ENCODE assay signal across 1 cellular context in the genomic region with DNA sequence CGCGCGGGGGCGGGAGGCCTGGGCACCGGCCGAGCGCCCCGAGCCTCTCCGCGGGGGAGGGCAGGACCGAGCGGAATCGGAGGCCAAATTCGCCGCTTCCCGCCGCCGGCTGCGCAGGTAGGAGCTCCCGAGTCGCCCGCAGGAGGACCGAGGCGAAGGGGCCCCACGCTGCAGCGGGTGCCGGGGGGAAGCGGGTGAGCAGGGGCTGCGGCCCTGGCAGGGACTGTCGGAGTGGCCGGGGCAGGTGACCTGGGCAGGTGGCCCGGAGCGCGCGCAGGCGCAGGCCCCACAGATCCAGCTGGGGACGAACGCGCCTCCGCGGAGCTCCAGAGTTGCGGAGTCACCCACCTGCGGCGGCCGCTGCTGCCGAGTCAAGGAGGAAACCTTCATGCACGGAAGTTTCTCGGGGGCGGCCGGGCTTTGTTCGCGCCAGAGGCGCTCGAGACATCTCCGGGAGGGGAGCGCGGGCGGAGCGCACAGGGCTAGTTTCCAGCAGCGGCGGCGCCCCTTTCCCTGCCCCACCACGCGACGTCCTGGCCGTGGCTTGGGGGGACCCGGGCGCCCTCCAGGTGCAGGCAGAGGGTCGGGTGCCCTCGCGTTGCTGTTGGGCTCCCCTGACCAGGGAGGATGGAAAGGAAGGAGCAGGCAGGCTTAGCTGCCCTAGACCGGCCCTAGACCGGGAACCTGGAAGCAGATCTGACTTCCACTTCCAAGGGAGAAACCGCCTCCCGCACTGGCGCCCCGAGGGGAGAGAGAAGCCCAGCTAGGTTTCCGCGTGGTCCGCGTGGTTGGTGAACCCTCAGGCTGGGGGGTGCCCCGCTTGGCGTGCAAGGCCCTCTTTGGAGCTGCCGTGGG.
TF ChIP-seq lines count a peak whose summit lies in the region.

No MANE protein-coding gene starts in this region.

TF ChIP-seq in HEK293, 187 proteins besides CTCF, POLR2A, EP300 and RAD21 (continued from another document):
- TF ChIP-seq, protein P1, sequence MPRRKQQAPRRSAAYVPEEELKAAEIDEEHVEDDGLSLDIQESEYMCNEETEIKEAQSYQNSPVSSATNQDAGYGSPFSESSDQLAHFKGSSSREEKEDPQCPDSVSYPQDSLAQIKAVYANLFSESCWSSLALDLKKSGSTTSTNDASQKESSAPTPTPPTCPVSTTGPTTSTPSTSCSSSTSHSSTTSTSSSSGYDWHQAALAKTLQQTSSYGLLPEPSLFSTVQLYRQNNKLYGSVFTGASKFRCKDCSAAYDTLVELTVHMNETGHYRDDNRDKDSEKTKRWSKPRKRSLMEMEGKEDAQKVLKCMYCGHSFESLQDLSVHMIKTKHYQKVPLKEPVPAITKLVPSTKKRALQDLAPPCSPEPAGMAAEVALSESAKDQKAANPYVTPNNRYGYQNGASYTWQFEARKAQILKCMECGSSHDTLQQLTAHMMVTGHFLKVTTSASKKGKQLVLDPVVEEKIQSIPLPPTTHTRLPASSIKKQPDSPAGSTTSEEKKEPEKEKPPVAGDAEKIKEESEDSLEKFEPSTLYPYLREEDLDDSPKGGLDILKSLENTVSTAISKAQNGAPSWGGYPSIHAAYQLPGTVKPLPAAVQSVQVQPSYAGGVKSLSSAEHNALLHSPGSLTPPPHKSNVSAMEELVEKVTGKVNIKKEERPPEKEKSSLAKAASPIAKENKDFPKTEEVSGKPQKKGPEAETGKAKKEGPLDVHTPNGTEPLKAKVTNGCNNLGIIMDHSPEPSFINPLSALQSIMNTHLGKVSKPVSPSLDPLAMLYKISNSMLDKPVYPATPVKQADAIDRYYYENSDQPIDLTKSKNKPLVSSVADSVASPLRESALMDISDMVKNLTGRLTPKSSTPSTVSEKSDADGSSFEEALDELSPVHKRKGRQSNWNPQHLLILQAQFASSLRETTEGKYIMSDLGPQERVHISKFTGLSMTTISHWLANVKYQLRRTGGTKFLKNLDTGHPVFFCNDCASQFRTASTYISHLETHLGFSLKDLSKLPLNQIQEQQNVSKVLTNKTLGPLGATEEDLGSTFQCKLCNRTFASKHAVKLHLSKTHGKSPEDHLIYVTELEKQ (tag by site-specific recombination; IDR thresholded peaks at IDR 0.05; ENCODE audit: borderline replicate concordance), result no peak
- TF ChIP-seq, protein P2, sequence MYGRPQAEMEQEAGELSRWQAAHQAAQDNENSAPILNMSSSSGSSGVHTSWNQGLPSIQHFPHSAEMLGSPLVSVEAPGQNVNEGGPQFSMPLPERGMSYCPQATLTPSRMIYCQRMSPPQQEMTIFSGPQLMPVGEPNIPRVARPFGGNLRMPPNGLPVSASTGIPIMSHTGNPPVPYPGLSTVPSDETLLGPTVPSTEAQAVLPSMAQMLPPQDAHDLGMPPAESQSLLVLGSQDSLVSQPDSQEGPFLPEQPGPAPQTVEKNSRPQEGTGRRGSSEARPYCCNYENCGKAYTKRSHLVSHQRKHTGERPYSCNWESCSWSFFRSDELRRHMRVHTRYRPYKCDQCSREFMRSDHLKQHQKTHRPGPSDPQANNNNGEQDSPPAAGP (tag by site-specific recombination; IDR thresholded peaks at IDR 0.05), result 0 out of 2 replicates have a peak, but pooled peaks have one; percentile 25
- TF ChIP-seq PRDM1 (tag by site-specific recombination; IDR thresholded peaks at IDR 0.05) (no peak), ZSCAN30 (tag by site-specific recombination; IDR thresholded peaks at IDR 0.05) (no peak), ZEB2 (tag by site-specific recombination; IDR thresholded peaks at IDR 0.05) (peak; percentile 29; the same call in 1 of the 2 replicates), ZNF132 (tag by site-specific recombination; IDR thresholded peaks at IDR 0.05; ENCODE audit: borderline replicate concordance) (no peak), ZIC2 (tag by site-specific recombination; IDR thresholded peaks at IDR 0.05) (peak; percentile 85), SETDB1 (IDR thresholded peaks at IDR 0.05; ENCODE audit: insufficient read length, low read length) (no peak), ZNF350 (tag by site-specific recombination; IDR thresholded peaks at IDR 0.05) (no peak), MZF1 (tag by site-specific recombination; IDR thresholded peaks at IDR 0.05; ENCODE audit: borderline replicate concordance) (no peak), ZFP3 (tag by site-specific recombination; IDR thresholded peaks at IDR 0.05; ENCODE audit: low read depth) (no peak), ZNF530 (tag by site-specific recombination; IDR thresholded peaks at IDR 0.05; ENCODE audit: low read depth) (no peak), GLIS2 (tag by site-specific recombination; IDR thresholded peaks at IDR 0.05) (peak; percentile 70), ZNF585B (tag by site-specific recombination; IDR thresholded peaks at IDR 0.05) (no peak), ZNF548 (tag by site-specific recombination; IDR thresholded peaks at IDR 0.05) (no peak), KLF16 (tag by site-specific recombination; IDR thresholded peaks at IDR 0.05) (0 out of 2 replicates have a peak, but pooled peaks have one; percentile 61), EGR2 (tag by site-specific recombination; IDR thresholded peaks at IDR 0.05; ENCODE audit: low read depth) (peak; percentile 31; the same call in 1 of the 2 replicates), ZBTB20 (tag by site-specific recombination; IDR thresholded peaks at IDR 0.05) (peak; percentile 86), ZBTB48 (tag by site-specific recombination; IDR thresholded peaks at IDR 0.05) (peak; percentile 29; the same call in 1 of the 2 replicates), ZNF654 (tag by site-specific recombination; IDR thresholded peaks at IDR 0.05; ENCODE audit: low read depth) (no peak), OVOL3 (tag by site-specific recombination; IDR thresholded peaks at IDR 0.05) (no peak), ZNF473 (tag by site-specific recombination; IDR thresholded peaks at IDR 0.05) (no peak), REPIN1 (tag by site-specific recombination; IDR thresholded peaks at IDR 0.05; ENCODE audit: low read depth) (no peak), ZNF785 (tag by site-specific recombination; IDR thresholded peaks at IDR 0.05) (no peak), ZNF10 (tag by site-specific recombination; IDR thresholded peaks at IDR 0.05) (no peak), ZNF274 (IDR thresholded peaks at IDR 0.05; ENCODE audit: low read length) (no peak), ZNF274 (tag by site-specific recombination; IDR thresholded peaks at IDR 0.05; ENCODE audit: borderline replicate concordance) (no peak), ZNF169 (tag by site-specific recombination; IDR thresholded peaks at IDR 0.05) (no peak), ZBTB1 (tag by site-specific recombination; IDR thresholded peaks at IDR 0.05) (no peak), ZNF544 (tag by site-specific recombination; IDR thresholded peaks at IDR 0.05) (no peak), ZBTB7A (tag by site-specific recombination; IDR thresholded peaks at IDR 0.05; ENCODE audit: low read depth) (no peak), ZXDB (tag by site-specific recombination; IDR thresholded peaks at IDR 0.05) (peak; percentile 36), ZNF221 (tag by site-specific recombination; IDR thresholded peaks at IDR 0.05; ENCODE audit: borderline replicate concordance) (no peak), ZNF776 (tag by site-specific recombination; IDR thresholded peaks at IDR 0.05; ENCODE audit: borderline replicate concordance) (no peak)
- TF ChIP-seq, protein P3, sequence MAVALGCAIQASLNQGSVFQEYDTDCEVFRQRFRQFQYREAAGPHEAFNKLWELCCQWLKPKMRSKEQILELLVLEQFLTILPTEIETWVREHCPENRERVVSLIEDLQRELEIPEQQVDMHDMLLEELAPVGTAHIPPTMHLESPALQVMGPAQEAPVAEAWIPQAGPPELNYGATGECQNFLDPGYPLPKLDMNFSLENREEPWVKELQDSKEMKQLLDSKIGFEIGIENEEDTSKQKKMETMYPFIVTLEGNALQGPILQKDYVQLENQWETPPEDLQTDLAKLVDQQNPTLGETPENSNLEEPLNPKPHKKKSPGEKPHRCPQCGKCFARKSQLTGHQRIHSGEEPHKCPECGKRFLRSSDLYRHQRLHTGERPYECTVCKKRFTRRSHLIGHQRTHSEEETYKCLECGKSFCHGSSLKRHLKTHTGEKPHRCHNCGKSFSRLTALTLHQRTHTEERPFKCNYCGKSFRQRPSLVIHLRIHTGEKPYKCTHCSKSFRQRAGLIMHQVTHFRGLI (tag by site-specific recombination; IDR thresholded peaks at IDR 0.05), result no peak
- TF ChIP-seq, protein P4, sequence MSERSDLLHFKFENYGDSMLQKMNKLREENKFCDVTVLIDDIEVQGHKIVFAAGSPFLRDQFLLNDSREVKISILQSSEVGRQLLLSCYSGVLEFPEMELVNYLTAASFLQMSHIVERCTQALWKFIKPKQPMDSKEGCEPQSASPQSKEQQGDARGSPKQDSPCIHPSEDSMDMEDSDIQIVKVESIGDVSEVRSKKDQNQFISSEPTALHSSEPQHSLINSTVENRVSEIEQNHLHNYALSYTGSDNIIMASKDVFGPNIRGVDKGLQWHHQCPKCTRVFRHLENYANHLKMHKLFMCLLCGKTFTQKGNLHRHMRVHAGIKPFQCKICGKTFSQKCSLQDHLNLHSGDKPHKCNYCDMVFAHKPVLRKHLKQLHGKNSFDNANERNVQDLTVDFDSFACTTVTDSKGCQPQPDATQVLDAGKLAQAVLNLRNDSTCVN (tag by site-specific recombination; optimal IDR thresholded peaks at IDR 0.05), result peak; percentile 77
- TF ChIP-seq, protein P5, sequence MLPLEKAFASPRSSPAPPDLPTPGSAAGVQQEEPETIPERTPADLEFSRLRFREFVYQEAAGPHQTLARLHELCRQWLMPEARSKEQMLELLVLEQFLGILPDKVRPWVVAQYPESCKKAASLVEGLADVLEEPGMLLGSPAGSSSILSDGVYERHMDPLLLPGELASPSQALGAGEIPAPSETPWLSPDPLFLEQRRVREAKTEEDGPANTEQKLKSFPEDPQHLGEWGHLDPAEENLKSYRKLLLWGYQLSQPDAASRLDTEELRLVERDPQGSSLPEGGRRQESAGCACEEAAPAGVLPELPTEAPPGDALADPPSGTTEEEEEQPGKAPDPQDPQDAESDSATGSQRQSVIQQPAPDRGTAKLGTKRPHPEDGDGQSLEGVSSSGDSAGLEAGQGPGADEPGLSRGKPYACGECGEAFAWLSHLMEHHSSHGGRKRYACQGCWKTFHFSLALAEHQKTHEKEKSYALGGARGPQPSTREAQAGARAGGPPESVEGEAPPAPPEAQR (tag by site-specific recombination; IDR thresholded peaks at IDR 0.05), result no peak
- TF ChIP-seq, protein P6, sequence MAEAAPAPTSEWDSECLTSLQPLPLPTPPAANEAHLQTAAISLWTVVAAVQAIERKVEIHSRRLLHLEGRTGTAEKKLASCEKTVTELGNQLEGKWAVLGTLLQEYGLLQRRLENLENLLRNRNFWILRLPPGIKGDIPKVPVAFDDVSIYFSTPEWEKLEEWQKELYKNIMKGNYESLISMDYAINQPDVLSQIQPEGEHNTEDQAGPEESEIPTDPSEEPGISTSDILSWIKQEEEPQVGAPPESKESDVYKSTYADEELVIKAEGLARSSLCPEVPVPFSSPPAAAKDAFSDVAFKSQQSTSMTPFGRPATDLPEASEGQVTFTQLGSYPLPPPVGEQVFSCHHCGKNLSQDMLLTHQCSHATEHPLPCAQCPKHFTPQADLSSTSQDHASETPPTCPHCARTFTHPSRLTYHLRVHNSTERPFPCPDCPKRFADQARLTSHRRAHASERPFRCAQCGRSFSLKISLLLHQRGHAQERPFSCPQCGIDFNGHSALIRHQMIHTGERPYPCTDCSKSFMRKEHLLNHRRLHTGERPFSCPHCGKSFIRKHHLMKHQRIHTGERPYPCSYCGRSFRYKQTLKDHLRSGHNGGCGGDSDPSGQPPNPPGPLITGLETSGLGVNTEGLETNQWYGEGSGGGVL (tag by site-specific recombination; IDR thresholded peaks at IDR 0.05), result no peak
- TF ChIP-seq, protein P7, sequence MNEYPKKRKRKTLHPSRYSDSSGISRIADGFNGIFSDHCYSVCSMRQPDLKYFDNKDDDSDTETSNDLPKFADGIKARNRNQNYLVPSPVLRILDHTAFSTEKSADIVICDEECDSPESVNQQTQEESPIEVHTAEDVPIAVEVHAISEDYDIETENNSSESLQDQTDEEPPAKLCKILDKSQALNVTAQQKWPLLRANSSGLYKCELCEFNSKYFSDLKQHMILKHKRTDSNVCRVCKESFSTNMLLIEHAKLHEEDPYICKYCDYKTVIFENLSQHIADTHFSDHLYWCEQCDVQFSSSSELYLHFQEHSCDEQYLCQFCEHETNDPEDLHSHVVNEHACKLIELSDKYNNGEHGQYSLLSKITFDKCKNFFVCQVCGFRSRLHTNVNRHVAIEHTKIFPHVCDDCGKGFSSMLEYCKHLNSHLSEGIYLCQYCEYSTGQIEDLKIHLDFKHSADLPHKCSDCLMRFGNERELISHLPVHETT (tag by site-specific recombination; IDR thresholded peaks at IDR 0.05), result no peak
- TF ChIP-seq, protein P8, sequence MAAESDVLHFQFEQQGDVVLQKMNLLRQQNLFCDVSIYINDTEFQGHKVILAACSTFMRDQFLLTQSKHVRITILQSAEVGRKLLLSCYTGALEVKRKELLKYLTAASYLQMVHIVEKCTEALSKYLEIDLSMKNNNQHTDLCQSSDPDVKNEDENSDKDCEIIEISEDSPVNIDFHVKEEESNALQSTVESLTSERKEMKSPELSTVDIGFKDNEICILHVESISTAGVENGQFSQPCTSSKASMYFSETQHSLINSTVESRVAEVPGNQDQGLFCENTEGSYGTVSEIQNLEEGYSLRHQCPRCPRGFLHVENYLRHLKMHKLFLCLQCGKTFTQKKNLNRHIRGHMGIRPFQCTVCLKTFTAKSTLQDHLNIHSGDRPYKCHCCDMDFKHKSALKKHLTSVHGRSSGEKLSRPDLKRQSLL (tag by site-specific recombination; IDR thresholded peaks at IDR 0.05), result no peak
- TF ChIP-seq, protein P9, sequence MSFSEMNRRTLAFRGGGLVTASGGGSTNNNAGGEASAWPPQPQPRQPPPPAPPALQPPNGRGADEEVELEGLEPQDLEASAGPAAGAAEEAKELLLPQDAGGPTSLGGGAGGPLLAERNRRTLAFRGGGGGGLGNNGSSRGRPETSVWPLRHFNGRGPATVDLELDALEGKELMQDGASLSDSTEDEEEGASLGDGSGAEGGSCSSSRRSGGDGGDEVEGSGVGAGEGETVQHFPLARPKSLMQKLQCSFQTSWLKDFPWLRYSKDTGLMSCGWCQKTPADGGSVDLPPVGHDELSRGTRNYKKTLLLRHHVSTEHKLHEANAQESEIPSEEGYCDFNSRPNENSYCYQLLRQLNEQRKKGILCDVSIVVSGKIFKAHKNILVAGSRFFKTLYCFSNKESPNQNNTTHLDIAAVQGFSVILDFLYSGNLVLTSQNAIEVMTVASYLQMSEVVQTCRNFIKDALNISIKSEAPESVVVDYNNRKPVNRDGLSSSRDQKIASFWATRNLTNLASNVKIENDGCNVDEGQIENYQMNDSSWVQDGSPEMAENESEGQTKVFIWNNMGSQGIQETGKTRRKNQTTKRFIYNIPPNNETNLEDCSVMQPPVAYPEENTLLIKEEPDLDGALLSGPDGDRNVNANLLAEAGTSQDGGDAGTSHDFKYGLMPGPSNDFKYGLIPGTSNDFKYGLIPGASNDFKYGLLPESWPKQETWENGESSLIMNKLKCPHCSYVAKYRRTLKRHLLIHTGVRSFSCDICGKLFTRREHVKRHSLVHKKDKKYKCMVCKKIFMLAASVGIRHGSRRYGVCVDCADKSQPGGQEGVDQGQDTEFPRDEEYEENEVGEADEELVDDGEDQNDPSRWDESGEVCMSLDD (tag by site-specific recombination; IDR thresholded peaks at IDR 0.05), result peak; percentile 33; the same call in 1 of the 2 replicates
TF ChIP-seq in HEK293: peak in this region for 15.
